In genomic region chr4:94532016-94532789, GRCh38 we compare ENCODE assay signal across 17 cellular contexts.
A peak's percentile ranks its signal among the peaks of the same experiment; 100 is the strongest.
DNase-seq lines count a peak whose midpoint lies in the region; ATAC-seq, FAIRE-seq and TF ChIP-seq lines count a peak whose summit lies in the region.
"Had no signal": no experiment of that assay in that cellular context is flagged by ENCODE, and none has a peak within 500 bp of the region (broad histone marks: within the 10 kb centered on the region; RNA-seq: fewer than 3 reads in every experiment).

No MANE protein-coding gene starts in this region.

- H3K36me3 ChIP-seq in heart left ventricle = peaks cover 0 to 7% (median 0%) of the 10 kb centered on the region in 9 donors
- H3K36me3 ChIP-seq in ascending aorta = no peaks in the 10 kb centered on the region
- no peaks in the 10 kb centered on the region for H3K36me3 ChIP-seq in transverse colon
- no peaks in the 10 kb centered on the region for H3K36me3 ChIP-seq in pancreas
- H3K36me3 ChIP-seq: lower lobe of right lung, tibial nerve had no signal

- H3K27me3 ChIP-seq in heart left ventricle = no peaks in the 10 kb centered on the region
- no peaks in the 10 kb centered on the region for H3K27me3 ChIP-seq in ascending aorta
- H3K27me3 ChIP-seq in transverse colon = no peaks in the 10 kb centered on the region
- H3K27me3 ChIP-seq in pancreas = no peaks in the 10 kb centered on the region
- H3K27me3 ChIP-seq: dorsolateral prefrontal cortex, neutrophil, tibial nerve had no signal

- intact Hi-C loops in heart left ventricle (cut with DNase I) (no loop called here), Right ventricle myocardium superior (cut with DNase I) (no loop called here), ascending aorta (cut with DNase I) (no loop called here), transverse colon (cut with DNase I; ENCODE audit: low total_unique reads) (no loop called here), pancreas (cut with DNase I) (no loop called here)

- 62 to 68% (median 66%) methylated on average over 9 of the region's 9 CpGs for WGBS in heart left ventricle, 4 donors
- WGBS in transverse colon (ENCODE audit: low coverage in 1 of 2), 2 donors = 77 to 100% methylated on average over 3 to 9 of the region's 9 CpGs
- 89 to 90% methylated on average over 9 of the region's 9 CpGs for WGBS in pancreas, 2 donors

- no peak for TF ChIP-seq EP300 in transverse colon (IDR thresholded peaks at IDR 0.05; ENCODE audit: low read depth)

- H3K4me3 ChIP-seq in heart left ventricle = no peak overlapping the region
- H3K4me3 ChIP-seq in ascending aorta = no peak overlapping the region
- no peak overlapping the region for H3K4me3 ChIP-seq in fibroblast of villous mesenchyme (ENCODE audit: low read depth, low read length)
- H3K4me3 ChIP-seq in transverse colon = no peak overlapping the region
- H3K4me3 ChIP-seq in pancreas = no peak overlapping the region
- H3K4me3 ChIP-seq: dorsolateral prefrontal cortex, lower lobe of right lung, tibial nerve had no signal

- no peak for TF ChIP-seq CTCF in heart left ventricle (IDR thresholded peaks at IDR 0.05)
- TF ChIP-seq CTCF in ascending aorta (IDR thresholded peaks at IDR 0.05) = no peak
- TF ChIP-seq CTCF in fibroblast of villous mesenchyme (IDR thresholded peaks at IDR 0.05; ENCODE audit: insufficient read depth, low read depth, low read length) = no peak
- no peak for TF ChIP-seq CTCF in transverse colon (IDR thresholded peaks at IDR 0.05)
- TF ChIP-seq CTCF in pancreas (IDR thresholded peaks at IDR 0.05) = no peak

- DNase-seq in heart left ventricle (no peak), Right ventricle myocardium superior (no peak), ascending aorta (ENCODE audit: low spot score in 2 of 2) (no peak), fibroblast of villous mesenchyme (ENCODE audit: low read depth) (peak; percentile 53), transverse colon (peak; percentile 20), pancreas (no peak)
- DNase-seq: activated naive CD8-positive, alpha-beta T cell treated with anti-CD3 and anti-CD28 coated beads, Interleukin-2, amount 10 ng/mL, durations not matched to agents 7 days and 5 days; dorsolateral prefrontal cortex; lower lobe of right lung; NCI-H1436; NCI-H774 had no signal

- ATAC-seq in heart left ventricle (peak in 1 of 4 donors; percentile 3), Right ventricle myocardium superior (ENCODE audit: poor library complexity) (no peak), pancreas (no peak), HG03571 (IDR thresholded peaks at IDR 0.05; ENCODE audit: unreplicated experiment) (no peak), HG03520 (IDR thresholded peaks at IDR 0.05; ENCODE audit: unreplicated experiment) (no peak)
- ATAC-seq: HepG2, lower lobe of right lung, WTC11 had no signal

- peaks cover 6 to 98% (median 75%) of the 10 kb centered on the region in 12 donors for H3K4me1 ChIP-seq in heart left ventricle
- peaks cover 0 to 79% of the 10 kb centered on the region in 2 donors for H3K4me1 ChIP-seq in ascending aorta
- peaks cover 23 to 61% (median 35%) of the 10 kb centered on the region in 4 donors for H3K4me1 ChIP-seq in transverse colon
- peaks cover 14 to 65% (median 43%) of the 10 kb centered on the region in 3 donors for H3K4me1 ChIP-seq in pancreas

- FAIRE-seq in pancreas (lab: Jason Lieb, UNC) = no peak
- FAIRE-seq: HepG2 had no signal

- H3K9me3 ChIP-seq in heart left ventricle (no peaks in the 10 kb centered on the region), ascending aorta (no peaks in the 10 kb centered on the region), transverse colon (no peaks in the 10 kb centered on the region), pancreas (no peaks in the 10 kb centered on the region)
- H3K9me3 ChIP-seq: lower lobe of right lung, neutrophil, tibial nerve had no signal

- H3K27ac ChIP-seq in heart left ventricle (peak overlapping the region in 9 of 12 donors; percentile 4 to 68 (median 48)), ascending aorta (peak overlapping the region; percentile 17 to 39), transverse colon (peak overlapping the region in 1 of 4 donors; percentile 6), pancreas (no peak overlapping the region)
- H3K27ac ChIP-seq: dorsolateral prefrontal cortex, lower lobe of right lung, neutrophil had no signal

- TF ChIP-seq POLR2A in heart left ventricle (IDR thresholded peaks at IDR 0.05) = no peak
- TF ChIP-seq POLR2A in transverse colon (IDR thresholded peaks at IDR 0.05) = no peak

- in situ Hi-C loops in transverse colon (cut with MboI; ENCODE audit: low pct_ligation_motif_present in 1 of 4, low pct_unique_long_range_greater_than_20kb in 1 of 4, low sequenced_read_pairs in 3 of 4) = no loop called here

Comparison
In these comparisons a context has a peak if more than half of its experiments do, and no peak if none do; other contexts are left out.
1. DNase-seq: peak in fibroblast of villous mesenchyme (single experiment) and transverse colon (single experiment); none in heart left ventricle (0 of 5), Right ventricle myocardium superior (single experiment), ascending aorta (0 of 2) and pancreas (0 of 6).
2. H3K27ac ChIP-seq: peak in heart left ventricle (9 of 12) and ascending aorta (2 of 2); none in pancreas (0 of 4).